ENCODE assay signal across 18 cellular contexts in genomic region chr5:171639966-171640365, GRCh38.
"Had no signal": no experiment of that assay in that cellular context is flagged by ENCODE, and none has a peak within 500 bp of the region (broad histone marks: within the 10 kb centered on the region; RNA-seq: fewer than 3 reads in every experiment).

No MANE protein-coding gene starts in this region.

- H3K4me1 ChIP-seq: breast epithelium, prostate gland, upper lobe of right lung had no signal

- H3K9me3 Mint-ChIP-seq: activated B cell treated with CpG ODN at 0.5 μM for 24 hours; activated CD8-positive, alpha-beta T cell treated with anti-CD3 and anti-CD28 coated beads for 36 hours; mesothelial cell of epicardium; stimulated activated naive CD8-positive, alpha-beta T cell treated with anti-CD3 and anti-CD28 coated beads, Interleukin-15, amount 100 ng/mL, for 72 hours; T-helper 2 cell treated with Interferon-gamma antibody and Interleukin-4, amounts not matched to agents 5 μg/mL and 100 μg/mL, for 36 hours had no signal

- H3K4me3 ChIP-seq: breast epithelium, lung, prostate gland, sigmoid colon, testis, upper lobe of right lung had no signal

- ATAC-seq: activated CD8-positive, alpha-beta T cell treated with anti-CD3 and anti-CD28 coated beads for 36 hours; stimulated activated naive CD8-positive, alpha-beta T cell treated with anti-CD3 and anti-CD28 coated beads, Interleukin-15, amount 100 ng/mL, for 72 hours had no signal

- H3K27ac ChIP-seq: breast epithelium, prostate gland, testis, upper lobe of right lung had no signal

- H3K36me3 Mint-ChIP-seq: activated naive CD8-positive, alpha-beta T cell; mesothelial cell of epicardium had no signal

- DNase-seq: activated B cell treated with CpG ODN at 0.5 μM for 24 hours; activated CD4-positive, alpha-beta T cell treated with anti-CD3 and anti-CD28 coated beads for 48 hours; activated CD8-positive, alpha-beta memory T cell treated with anti-CD3 and anti-CD28 coated beads, Interleukin-2, amount 50 U/mL, for 4 hours; activated CD8-positive, alpha-beta T cell treated with anti-CD3 and anti-CD28 coated beads for 36 hours; activated gamma-delta T cell treated with Interleukin-2 at 50 U/mL for 16 hours; activated T-cell treated with anti-CD3 and anti-CD28 coated beads, Interleukin-2, amount 50 U/mL, for 48 hours; glutamatergic neuron; sigmoid colon; stimulated activated CD4-positive, alpha-beta T cell treated with anti-CD3 and anti-CD28 coated beads, Interleukin-1b, Interleukin-23, amount 100 ng/mL, for 48 hours; stimulated activated naive CD8-positive, alpha-beta T cell treated with anti-CD3 and anti-CD28 coated beads, Interleukin-15, amount 100 ng/mL, for 72 hours; testis; upper lobe of right lung had no signal

- H3K27me3 Mint-ChIP-seq: activated B cell treated with CpG ODN at 0.5 μM for 24 hours; activated naive CD8-positive, alpha-beta T cell had no signal

- H3K36me3 ChIP-seq: breast epithelium, prostate gland, sigmoid colon, upper lobe of right lung had no signal

- H3K4me1 Mint-ChIP-seq: activated B cell treated with CpG ODN at 0.5 μM for 24 hours; stimulated activated naive CD8-positive, alpha-beta T cell treated with anti-CD3 and anti-CD28 coated beads, Interleukin-15, amount 100 ng/mL, for 72 hours had no signal

- H3K4me3 Mint-ChIP-seq: activated B cell treated with CpG ODN at 0.5 μM for 24 hours; activated CD8-positive, alpha-beta T cell treated with anti-CD3 and anti-CD28 coated beads for 36 hours; activated naive CD8-positive, alpha-beta T cell; mesothelial cell of epicardium; stimulated activated naive CD8-positive, alpha-beta T cell treated with anti-CD3 and anti-CD28 coated beads, Interleukin-15, amount 100 ng/mL, for 72 hours; T-helper 2 cell treated with Interferon-gamma antibody and Interleukin-4, amounts not matched to agents 5 μg/mL and 100 μg/mL, for 36 hours had no signal

- H3K27ac Mint-ChIP-seq: activated B cell treated with CpG ODN at 0.5 μM for 24 hours; activated CD8-positive, alpha-beta T cell treated with anti-CD3 and anti-CD28 coated beads for 36 hours; activated naive CD8-positive, alpha-beta T cell; mesothelial cell of epicardium; stimulated activated naive CD8-positive, alpha-beta T cell treated with anti-CD3 and anti-CD28 coated beads, Interleukin-15, amount 100 ng/mL, for 72 hours; T-helper 2 cell treated with Interferon-gamma antibody and Interleukin-4, amounts not matched to agents 5 μg/mL and 100 μg/mL, for 36 hours had no signal

- H3K27me3 ChIP-seq: breast epithelium, sigmoid colon, testis, upper lobe of right lung had no signal

- H3K9me3 ChIP-seq: breast epithelium, prostate gland, sigmoid colon, testis, upper lobe of right lung had no signal
